ENCODE assay signal across 23 cellular contexts in the genomic region with DNA sequence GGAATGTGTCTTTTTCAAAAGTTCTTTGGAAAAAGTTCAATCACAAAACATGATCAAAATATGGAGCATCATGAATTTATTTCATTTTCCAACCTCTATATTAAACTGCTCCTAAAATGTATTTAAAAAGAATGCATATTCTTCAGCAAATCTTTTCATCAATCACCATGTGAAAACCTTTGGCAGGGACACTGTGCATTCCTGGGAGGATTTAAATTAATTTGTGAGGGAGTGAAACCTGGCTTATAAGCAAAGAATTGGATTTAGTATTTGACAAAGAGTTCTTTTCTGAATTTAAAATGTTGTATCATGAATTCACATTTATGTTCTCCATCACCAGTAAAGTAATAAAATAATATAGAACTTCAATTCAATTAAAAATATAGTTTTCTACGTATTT. TPM values are rescaled to one million over a fixed set of nuclear protein-coding genes. Genes with fewer than 3 reads are reported as not detected.
DNase-seq lines count a peak whose midpoint lies in the region; ATAC-seq, FAIRE-seq and TF ChIP-seq lines count a peak whose summit lies in the region.
"Had no signal": no experiment of that assay in that cellular context is flagged by ENCODE, and none has a peak within 500 bp of the region (broad histone marks: within the 10 kb centered on the region; RNA-seq: fewer than 3 reads in every experiment).

No MANE protein-coding gene starts in this region.

- H3K4me1 ChIP-seq in kidney (ENCODE audit: control insufficient read depth in 1 of 2, insufficient read depth in 1 of 2, low read depth in 1 of 2, low read length in 2 of 2): peaks cover 0 to 3% of the 10 kb centered on the region in 2 donors
- H3K4me1 ChIP-seq: BLaER1 had no signal

- DNase-seq in NCI-H82 (lab: John Stamatoyannopoulos, UW): peak; percentile 17
- DNase-seq in NCI-H82 treated with DMSO at 0.1 percent for 48 hours (lab: John Stamatoyannopoulos, UW; ENCODE audit: unreplicated experiment): no peak
- no peak for DNase-seq in chondrocyte (ENCODE audit: low spot score)
- DNase-seq in kidney: no peak
- DNase-seq in GM12891 (ENCODE audit: insufficient read length, low spot score): no peak
- no peak for DNase-seq in SHP77 (lab: John Stamatoyannopoulos, UW)
- no peak for DNase-seq in EL
- DNase-seq: Caco-2; CD4-positive, CD25-positive, alpha-beta regulatory T cell; CD8-positive, alpha-beta T cell; DMS153; DND-41; GF-D8; GOT3; HCEC 1CT had no signal

- intact Hi-C loops in kidney (cut with DNase I): no loop called here

- peaks cover 54% of the 10 kb centered on the region for H3K4me1 Mint-ChIP-seq in chondrocyte (ENCODE audit: low read depth)
- H3K4me1 Mint-ChIP-seq: CD4-positive, CD25-positive, alpha-beta regulatory T cell had no signal

- no peaks in the 10 kb centered on the region for H3K9me3 Mint-ChIP-seq in chondrocyte (ENCODE audit: low read depth)
- H3K9me3 Mint-ChIP-seq: CD8-positive, alpha-beta T cell had no signal

- peak; percentile 65 for FAIRE-seq in kidney (lab: Jason Lieb, UNC)
- FAIRE-seq in GM12891 (lab: Jason Lieb, UNC): no peak
- FAIRE-seq: A204.1, GM12892, H54 had no signal

- peaks cover 7% of the 10 kb centered on the region for H3K36me3 Mint-ChIP-seq in chondrocyte (ENCODE audit: low read depth)
- H3K36me3 Mint-ChIP-seq: CD4-positive, CD25-positive, alpha-beta regulatory T cell; CD8-positive, alpha-beta T cell had no signal

- no peak overlapping the region for H3K4me3 ChIP-seq in kidney (ENCODE audit: low read length in 2 of 2)
- H3K4me3 ChIP-seq: BLaER1 had no signal

- H3K36me3 ChIP-seq in kidney (ENCODE audit: control insufficient read depth in 1 of 2, insufficient read depth in 2 of 2, low read length in 2 of 2): no peaks in the 10 kb centered on the region

- no peak overlapping the region for H3K4me3 Mint-ChIP-seq in chondrocyte (ENCODE audit: unreplicated experiment)
- H3K4me3 Mint-ChIP-seq: B cell; CD4-positive, CD25-positive, alpha-beta regulatory T cell; CD8-positive, alpha-beta T cell had no signal

- ATAC-seq in HG03442 (IDR thresholded peaks at IDR 0.05; ENCODE audit: unreplicated experiment): no peak
- ATAC-seq: CD8-positive, alpha-beta T cell had no signal

- TF ChIP-seq POLR2A in GM12891 (IDR thresholded peaks at IDR 0.05; ENCODE audit: low read depth, low read length): no peak

- H3K27ac ChIP-seq in kidney (ENCODE audit: low read depth in 2 of 2, low read length in 2 of 2): no peak overlapping the region
- H3K27ac ChIP-seq: 22Rv1, BLaER1, C4-2B had no signal

- TF ChIP-seq CTCF in chondrocyte (IDR thresholded peaks at IDR 0.05): no peak
- no peak for TF ChIP-seq CTCF in kidney (IDR thresholded peaks at IDR 0.05; ENCODE audit: borderline replicate concordance, extremely low read depth, insufficient read depth)

- no peaks in the 10 kb centered on the region for H3K27me3 Mint-ChIP-seq in chondrocyte (ENCODE audit: low read depth)
- H3K27me3 Mint-ChIP-seq: B cell; CD4-positive, CD25-positive, alpha-beta regulatory T cell had no signal

- H3K9me3 ChIP-seq in kidney (ENCODE audit: control insufficient read depth in 1 of 2, low read length in 2 of 2): no peaks in the 10 kb centered on the region

- no peak overlapping the region for H3K9ac ChIP-seq in kidney (ENCODE audit: low read length in 2 of 2)
- H3K9ac ChIP-seq: BLaER1 had no signal

- H3K27ac Mint-ChIP-seq in chondrocyte (ENCODE audit: unreplicated experiment): peak overlapping the region; percentile 12
- H3K27ac Mint-ChIP-seq: B cell; CD4-positive, CD25-positive, alpha-beta regulatory T cell; CD8-positive, alpha-beta T cell had no signal

TF ChIP-seq in GM12891, 5 proteins besides CTCF, POLR2A, EP300 and RAD21:
- TF ChIP-seq TAF1 (IDR thresholded peaks at IDR 0.05; ENCODE audit: low read depth, low read length): no peak
- no peak for TF ChIP-seq SPI1 (IDR thresholded peaks at IDR 0.05; ENCODE audit: low read depth, low read length)
- TF ChIP-seq POU2F2 (IDR thresholded peaks at IDR 0.05; ENCODE audit: low read depth, low read length): no peak
- TF ChIP-seq POLR2AphosphoS5 (IDR thresholded peaks at IDR 0.05; ENCODE audit: low read depth, low read length): no peak
- no peak for TF ChIP-seq PAX5 (IDR thresholded peaks at IDR 0.05; ENCODE audit: insufficient read depth, low read length, severe bottlenecking)

RNA-seq across cellular contexts. Expression of a gene that starts 38.2 kb away (rescaled TPM):
- total RNA-seq in chondrocyte: 127 to 157 TPM (median 137 TPM) in 3 replicates
- total RNA-seq in kidney: 69.2 TPM
- 30.7 TPM for polyA plus RNA-seq in kidney (ENCODE audit: insufficient read depth, low read depth, low replicate concordance)
- polyA plus RNA-seq in GM12891 (2012; ENCODE audit: low read depth, missing spikeins): 7.6 TPM
